In genomic region chr11:68433541-68433940, GRCh38 we compare ENCODE assay signal across 1 cellular context.
TF ChIP-seq lines count a peak whose summit lies in the region.

No MANE protein-coding gene starts in this region.

TF ChIP-seq in K562, 482 proteins besides CTCF, POLR2A, EP300 and RAD21:
- 0 out of 2 replicates have a peak, but pooled peaks have one; percentile 17 for TF ChIP-seq POLR2G (IDR thresholded peaks at IDR 0.05; ENCODE audit: low read depth, low read length)
- no peak for TF ChIP-seq ZNF507 (tag; conservative IDR thresholded peaks at IDR 0.05)
